In the genomic region with DNA sequence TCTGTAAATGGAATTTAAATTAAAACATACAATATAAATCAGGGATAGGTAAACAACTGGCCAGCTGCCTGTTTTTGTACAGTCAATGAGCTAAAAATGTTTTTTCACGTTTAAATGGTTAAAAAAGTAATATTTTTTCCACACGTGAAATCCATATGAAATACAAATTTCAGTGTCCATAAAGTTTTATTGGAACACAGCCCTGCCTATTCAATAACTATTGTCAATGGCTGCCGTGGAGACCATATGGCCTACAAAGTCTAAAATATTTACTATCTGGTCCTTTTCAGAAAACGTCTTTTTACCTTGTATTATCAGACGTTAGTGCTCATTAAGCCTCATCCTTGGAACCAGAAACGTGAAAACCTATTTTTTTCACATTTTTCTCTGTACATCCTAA, we compare ENCODE assay signal across 2 cellular contexts.
TF ChIP-seq lines count a peak whose summit lies in the region.

No MANE protein-coding gene starts in this region.

TF ChIP-seq in SK-N-SH, 30 proteins besides CTCF, POLR2A, EP300 and RAD21:
- TF ChIP-seq FOXJ3 (CRISPR knock-in tag; IDR thresholded peaks at IDR 0.05) (no peak), GABPA (IDR thresholded peaks at IDR 0.05; ENCODE audit: low read depth) (no peak), REST (IDR thresholded peaks at IDR 0.05; ENCODE audit: low read depth, low read length) (no peak), TAF1 (IDR thresholded peaks at IDR 0.05; ENCODE audit: borderline replicate concordance, low read depth, low read length) (no peak), USF2 (IDR thresholded peaks at IDR 0.05; ENCODE audit: borderline replicate concordance, low read depth, low read length) (no peak)

TF ChIP-seq in SK-N-SH treated with all-trans-retinoic acid at 6 μM for 48 hours, 23 proteins besides CTCF, POLR2A, EP300 and RAD21:
- TF ChIP-seq ISL1 (CRISPR knock-in tag; IDR thresholded peaks at IDR 0.05) (no peak), ARNTL (CRISPR knock-in tag; IDR thresholded peaks at IDR 0.05; ENCODE audit: borderline replicate concordance, low read depth) (no peak), CSDC2 (CRISPR knock-in tag; IDR thresholded peaks at IDR 0.05) (no peak), TOX (CRISPR knock-in tag; IDR thresholded peaks at IDR 0.05; ENCODE audit: borderline replicate concordance) (no peak), ESRRG (CRISPR knock-in tag; IDR thresholded peaks at IDR 0.05) (no peak), CREB5 (CRISPR knock-in tag; IDR thresholded peaks at IDR 0.05; ENCODE audit: low read depth) (no peak), PPARA (CRISPR knock-in tag; IDR thresholded peaks at IDR 0.05; ENCODE audit: borderline replicate concordance) (no peak), ZNF8 (CRISPR knock-in tag; IDR thresholded peaks at IDR 0.05) (no peak), POU6F1 (CRISPR knock-in tag; IDR thresholded peaks at IDR 0.05; ENCODE audit: borderline replicate concordance, low read depth) (no peak), SNAI2 (CRISPR knock-in tag; IDR thresholded peaks at IDR 0.05) (no peak), GLIS3 (CRISPR knock-in tag; IDR thresholded peaks at IDR 0.05) (no peak), RARB (CRISPR knock-in tag; IDR thresholded peaks at IDR 0.05) (no peak), TCF4 (CRISPR knock-in tag; IDR thresholded peaks at IDR 0.05; ENCODE audit: borderline replicate concordance) (no peak), TSHZ2 (CRISPR knock-in tag; IDR thresholded peaks at IDR 0.05) (no peak), ZFP3 (CRISPR knock-in tag; IDR thresholded peaks at IDR 0.05) (no peak)
- TF ChIP-seq, protein P1, sequence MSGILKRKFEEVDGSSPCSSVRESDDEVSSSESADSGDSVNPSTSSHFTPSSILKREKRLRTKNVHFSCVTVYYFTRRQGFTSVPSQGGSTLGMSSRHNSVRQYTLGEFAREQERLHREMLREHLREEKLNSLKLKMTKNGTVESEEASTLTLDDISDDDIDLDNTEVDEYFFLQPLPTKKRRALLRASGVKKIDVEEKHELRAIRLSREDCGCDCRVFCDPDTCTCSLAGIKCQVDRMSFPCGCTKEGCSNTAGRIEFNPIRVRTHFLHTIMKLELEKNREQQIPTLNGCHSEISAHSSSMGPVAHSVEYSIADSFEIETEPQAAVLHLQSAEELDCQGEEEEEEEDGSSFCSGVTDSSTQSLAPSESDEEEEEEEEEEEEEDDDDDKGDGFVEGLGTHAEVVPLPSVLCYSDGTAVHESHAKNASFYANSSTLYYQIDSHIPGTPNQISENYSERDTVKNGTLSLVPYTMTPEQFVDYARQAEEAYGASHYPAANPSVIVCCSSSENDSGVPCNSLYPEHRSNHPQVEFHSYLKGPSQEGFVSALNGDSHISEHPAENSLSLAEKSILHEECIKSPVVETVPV (CRISPR knock-in tag; IDR thresholded peaks at IDR 0.05) = no peak
TF ChIP-seq in SK-N-SH treated with all-trans-retinoic acid at 6 μM for 48 hours: peak in this region for 0.
